Comparison of ENCODE assay signal across 8 cellular contexts in the genomic region with DNA sequence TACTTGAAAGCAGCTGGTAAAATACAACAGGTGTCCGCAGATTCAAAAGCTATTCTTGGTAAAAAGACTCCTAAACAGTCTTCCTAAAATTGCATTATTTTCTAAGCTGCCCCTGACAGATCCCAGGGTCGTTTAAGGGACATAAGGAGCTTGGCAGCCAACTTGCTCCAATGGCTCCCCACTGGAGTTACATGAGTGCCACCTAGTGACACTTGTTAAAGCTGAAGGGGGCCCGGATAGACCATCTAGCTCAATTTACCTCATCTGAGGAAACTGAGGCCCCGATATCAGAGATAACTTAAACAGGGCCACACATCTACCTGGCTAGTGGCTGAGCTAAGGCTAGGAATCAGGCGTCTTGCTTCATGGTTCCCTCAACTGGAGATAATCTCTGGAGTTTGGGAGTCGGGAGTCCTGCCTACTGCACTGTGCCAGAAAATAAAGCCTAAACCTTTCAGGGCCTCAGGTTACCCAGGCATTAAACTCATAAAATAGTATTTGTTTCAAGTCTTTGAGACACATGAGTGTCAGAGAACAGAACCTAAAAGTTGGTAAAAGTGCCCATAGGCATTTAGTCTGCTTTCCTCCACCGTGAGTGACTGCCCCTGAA. TPM values are rescaled to one million over a fixed set of nuclear protein-coding genes. Genes with fewer than 3 reads are reported as not detected.
DNase-seq lines count a peak whose midpoint lies in the region; ATAC-seq and TF ChIP-seq lines count a peak whose summit lies in the region.

No MANE protein-coding gene starts in this region.

- H3K27me3 Mint-ChIP-seq in naive B cell = no peaks in the 10 kb centered on the region

- no peaks in the 10 kb centered on the region for H3K4me1 Mint-ChIP-seq in naive B cell

- no peaks in the 10 kb centered on the region for H3K36me3 Mint-ChIP-seq in naive B cell

- H3K36me3 ChIP-seq in WERI-Rb-1 = no peaks in the 10 kb centered on the region

- ATAC-seq in naive B cell (ENCODE audit: low read depth in 2 of 2) = peak; percentile 67 to 79

- H3K27ac Mint-ChIP-seq in naive B cell = peak overlapping the region in 1 of 6 donors; percentile 1

- DNase-seq in activated CD8-positive, alpha-beta memory T cell treated with anti-CD3 and anti-CD28 coated beads for 24 hours = peak; percentile 68
- DNase-seq in activated CD8-positive, alpha-beta memory T cell treated with anti-CD3 and anti-CD28 coated beads, Interleukin-2, amount 50 U/mL, for 4 hours = no peak
- no peak for DNase-seq in HFF-Myc (ENCODE audit: extremely low read depth, low read depth)
- peak; percentile 73 to 81 for DNase-seq in NCI-H2081 (lab: John Stamatoyannopoulos, UW)
- DNase-seq in WERI-Rb-1 = peak; percentile 76
- DNase-seq in fibroblast of gingiva (ENCODE audit: low read depth) = peak; percentile 66
- peak; percentile 32 for DNase-seq in naive B cell
- no peak for DNase-seq in 8988T

- no peaks in the 10 kb centered on the region for H3K9me3 Mint-ChIP-seq in naive B cell

- H3K4me3 Mint-ChIP-seq in naive B cell = no peak overlapping the region

- H3K4me3 ChIP-seq in HFF-Myc (replicated peaks; ENCODE audit: low read depth, low read length) = no peak overlapping the region
- no peak overlapping the region for H3K4me3 ChIP-seq in WERI-Rb-1 (ENCODE audit: low read depth, low read length)

- H3K27me3 ChIP-seq in WERI-Rb-1 (ENCODE audit: insufficient read depth, low read depth, severe bottlenecking) = no peaks in the 10 kb centered on the region

- H3K27ac ChIP-seq in WERI-Rb-1 = peak overlapping the region; percentile 29

- no peaks in the 10 kb centered on the region for H3K9me3 ChIP-seq in WERI-Rb-1 (ENCODE audit: severe bottlenecking)

- TF ChIP-seq CTCF in HFF-Myc (IDR thresholded peaks at IDR 0.05; ENCODE audit: low read depth, low read length, missing control alignments) = peak; percentile 78
- TF ChIP-seq CTCF in WERI-Rb-1 (IDR thresholded peaks at IDR 0.05; ENCODE audit: low read depth, low read length) = peak; percentile 75

RNA-seq across cellular contexts. Expression of a gene that starts 6.5 kb away (rescaled TPM):
- polyA plus RNA-seq in naive B cell (ENCODE audit: low read depth in 6 of 6) = 10 to 100 TPM; 10.9 to 23.4 (median 18.0) TPM

Comparison
In these comparisons a context has a peak if more than half of its experiments do, and no peak if none do; other contexts are left out.
1. DNase-seq: peak in activated CD8-positive, alpha-beta memory T cell treated with anti-CD3 and anti-CD28 coated beads for 24 hours (single experiment), NCI-H2081 (2 of 2), WERI-Rb-1 (single experiment), fibroblast of gingiva (single experiment) and naive B cell (single experiment); none in activated CD8-positive, alpha-beta memory T cell treated with anti-CD3 and anti-CD28 coated beads, Interleukin-2, amount 50 U/mL, for 4 hours (single experiment), HFF-Myc (single experiment) and 8988T (single experiment).